In genomic region chr5:120576588-120576987, GRCh38 we compare ENCODE assay signal across 16 cellular contexts.
"Had no signal": no experiment of that assay in that cellular context is flagged by ENCODE, and none has a peak within 500 bp of the region (broad histone marks: within the 10 kb centered on the region; RNA-seq: fewer than 3 reads in every experiment).

No MANE protein-coding gene starts in this region.

- ATAC-seq: esophagus mucosa; heart right ventricle; naive thymus-derived CD4-positive, alpha-beta T cell; sciatic nerve; stimulated activated naive B cell treated with anti-CD40 and anti-IgM and Interleukin-4, amounts not matched to agents 10 μg/mL and 1 μg/mL and 100 μg/mL, for 72 hours had no signal

- H3K27ac ChIP-seq: dorsolateral prefrontal cortex, heart right ventricle, spleen, stomach had no signal

- H3K4me3 ChIP-seq: dorsolateral prefrontal cortex, heart right ventricle, spleen, stomach had no signal

- DNase-seq: cortex of kidney; dorsolateral prefrontal cortex; effector CD8-positive, alpha-beta T cell; heart right ventricle; hypothalamus; kidney glomerular epithelial cell; naive thymus-derived CD4-positive, alpha-beta T cell; posterior cingulate gyrus; spleen; stimulated activated CD4-positive, alpha-beta T cell treated with anti-CD3 and anti-CD28 coated beads, Interleukin-2, amount 100 ng/mL, for 24 hours; stimulated activated CD4-positive, alpha-beta T cell treated with anti-CD3 and anti-CD28 coated beads, Interleukin-4, amount 100 ng/mL, for 4 hours; stimulated activated naive B cell treated with anti-CD40 and anti-IgM and Interleukin-4, amounts not matched to agents 10 μg/mL and 1 μg/mL and 100 μg/mL, for 72 hours; stomach; trophoblast cell had no signal
